24 cellular contexts compared by ENCODE assay signal in the genomic region with DNA sequence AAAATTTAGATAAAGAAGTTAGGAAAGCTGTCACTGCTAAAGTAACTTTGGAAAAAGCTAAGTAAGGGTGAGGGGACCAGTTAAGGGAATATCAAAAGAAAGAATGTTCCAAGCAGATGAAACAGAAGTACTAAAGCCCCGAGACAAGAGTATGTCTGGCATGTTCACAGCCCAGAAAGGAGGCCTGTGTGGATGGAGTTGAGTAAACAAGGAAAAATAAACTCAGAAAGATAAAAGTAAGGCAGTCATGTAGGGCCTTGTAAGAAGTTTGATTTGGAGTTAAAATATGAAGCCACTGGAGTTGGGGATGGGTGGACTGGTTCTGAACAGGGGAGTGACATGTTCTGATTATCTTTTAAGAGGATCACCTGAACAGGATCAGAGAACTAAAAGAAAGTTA.
"Had no signal": no experiment of that assay in that cellular context is flagged by ENCODE, and none has a peak within 500 bp of the region (broad histone marks: within the 10 kb centered on the region; RNA-seq: fewer than 3 reads in every experiment).

No MANE protein-coding gene starts in this region.

- H3K4me1 ChIP-seq: gastrocnemius medialis, psoas muscle, testis, tibial nerve, upper lobe of right lung, vagina had no signal

- H3K27ac ChIP-seq: coronary artery, gastrocnemius medialis, neutrophil, psoas muscle, testis, tibial nerve, upper lobe of right lung, vagina had no signal

- H3K36me3 Mint-ChIP-seq: naive thymus-derived CD8-positive, alpha-beta T cell; stimulated activated naive B cell treated with anti-CD40 and anti-IgM and Interleukin-4, amounts not matched to agents 10 μg/mL and 1 μg/mL and 100 μg/mL, for 72 hours had no signal

- ATAC-seq: esophagus mucosa; gastrocnemius medialis; left colon; left ventricle myocardium superior; mucosa of descending colon; naive thymus-derived CD8-positive, alpha-beta T cell; psoas muscle; sciatic nerve; stimulated activated naive B cell treated with anti-CD40 and anti-IgM and Interleukin-4, amounts not matched to agents 10 μg/mL and 1 μg/mL and 100 μg/mL, for 72 hours; stimulated activated naive CD8-positive, alpha-beta T cell treated with anti-CD3 and anti-CD28 coated beads, Interleukin-15, amount 100 ng/mL, for 72 hours; upper lobe of right lung had no signal

- H3K27me3 Mint-ChIP-seq: stimulated activated naive CD8-positive, alpha-beta T cell treated with anti-CD3 and anti-CD28 coated beads, Interleukin-15, amount 100 ng/mL, for 72 hours had no signal

- H3K27ac Mint-ChIP-seq: naive thymus-derived CD8-positive, alpha-beta T cell; stimulated activated naive B cell treated with anti-CD40 and anti-IgM and Interleukin-4, amounts not matched to agents 10 μg/mL and 1 μg/mL and 100 μg/mL, for 72 hours; stimulated activated naive CD8-positive, alpha-beta T cell treated with anti-CD3 and anti-CD28 coated beads, Interleukin-15, amount 100 ng/mL, for 72 hours had no signal

- H3K4me3 ChIP-seq: coronary artery, dorsolateral prefrontal cortex, gastrocnemius medialis, lung, mucosa of descending colon, psoas muscle, testis, tibial nerve, upper lobe of right lung, vagina had no signal

- DNase-seq: dorsolateral prefrontal cortex; effector CD8-positive, alpha-beta T cell; gastrocnemius medialis; glutamatergic neuron; left colon; left ventricle myocardium superior; mesendoderm; mucosa of descending colon; naive thymus-derived CD8-positive, alpha-beta T cell; psoas muscle; retina; stimulated activated CD4-positive, alpha-beta T cell treated with anti-CD3 and anti-CD28 coated beads, Interleukin-2, amount 100 ng/mL, for 24 hours; stimulated activated CD4-positive, alpha-beta T cell treated with anti-CD3 and anti-CD28 coated beads, Interleukin-4, amount 100 ng/mL, for 4 hours; stimulated activated naive B cell treated with anti-CD40 and anti-IgM and Interleukin-4, amounts not matched to agents 10 μg/mL and 1 μg/mL and 100 μg/mL, for 72 hours; stimulated activated naive CD8-positive, alpha-beta T cell treated with anti-CD3 and anti-CD28 coated beads, Interleukin-15, amount 100 ng/mL, for 72 hours; testis; upper lobe of right lung had no signal

- H3K9me3 ChIP-seq: gastrocnemius medialis, mucosa of descending colon, neutrophil, psoas muscle, testis, tibial nerve, upper lobe of right lung, vagina had no signal

- H3K27me3 ChIP-seq: dorsolateral prefrontal cortex, gastrocnemius medialis, neutrophil, testis, tibial nerve, upper lobe of right lung, vagina had no signal

- H3K36me3 ChIP-seq: neutrophil had no signal

- H3K9me3 Mint-ChIP-seq: naive thymus-derived CD8-positive, alpha-beta T cell; stimulated activated naive B cell treated with anti-CD40 and anti-IgM and Interleukin-4, amounts not matched to agents 10 μg/mL and 1 μg/mL and 100 μg/mL, for 72 hours; stimulated activated naive CD8-positive, alpha-beta T cell treated with anti-CD3 and anti-CD28 coated beads, Interleukin-15, amount 100 ng/mL, for 72 hours had no signal

- H3K4me3 Mint-ChIP-seq: naive thymus-derived CD8-positive, alpha-beta T cell; stimulated activated naive B cell treated with anti-CD40 and anti-IgM and Interleukin-4, amounts not matched to agents 10 μg/mL and 1 μg/mL and 100 μg/mL, for 72 hours; stimulated activated naive CD8-positive, alpha-beta T cell treated with anti-CD3 and anti-CD28 coated beads, Interleukin-15, amount 100 ng/mL, for 72 hours had no signal

- H3K4me1 Mint-ChIP-seq: naive thymus-derived CD8-positive, alpha-beta T cell; stimulated activated naive B cell treated with anti-CD40 and anti-IgM and Interleukin-4, amounts not matched to agents 10 μg/mL and 1 μg/mL and 100 μg/mL, for 72 hours; stimulated activated naive CD8-positive, alpha-beta T cell treated with anti-CD3 and anti-CD28 coated beads, Interleukin-15, amount 100 ng/mL, for 72 hours had no signal
